8 cellular contexts compared by ENCODE assay signal in the genomic region with DNA sequence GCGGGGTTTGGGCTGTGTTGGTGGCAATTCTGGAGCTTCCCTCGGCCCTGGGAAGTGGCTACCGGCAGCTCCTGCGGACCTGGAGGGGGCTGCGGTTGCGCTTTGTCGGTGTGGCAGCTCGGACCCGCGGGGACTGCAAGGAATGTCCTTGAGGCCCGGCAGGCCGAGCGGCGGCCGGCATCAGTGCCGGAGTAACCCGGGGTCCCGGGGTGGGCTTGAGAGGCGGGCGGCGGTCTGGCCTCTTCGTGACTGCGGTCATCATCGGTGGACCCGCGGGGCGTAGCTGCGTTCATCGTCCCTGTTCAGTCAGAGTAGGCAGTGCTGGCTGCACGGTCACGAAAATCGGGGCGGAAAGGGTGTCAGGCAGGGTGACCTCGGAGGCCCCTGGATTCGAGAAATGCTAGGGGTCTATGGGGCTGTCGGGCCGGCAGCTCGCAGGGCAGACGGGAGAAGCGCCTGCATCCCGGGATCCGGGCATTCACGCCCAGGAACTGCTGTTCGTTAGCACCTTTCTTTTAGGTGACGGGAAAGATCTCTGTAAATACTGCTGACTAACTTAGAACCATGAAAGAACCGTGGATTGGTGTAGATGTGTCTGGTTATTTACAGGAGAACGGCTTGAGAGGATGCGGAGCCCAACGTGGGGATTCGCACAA. TPM values are rescaled to one million over a fixed set of nuclear protein-coding genes. Genes with fewer than 3 reads are reported as not detected.
DNase-seq lines count a peak whose midpoint lies in the region; ATAC-seq and TF ChIP-seq lines count a peak whose summit lies in the region.

No MANE protein-coding gene starts in this region.

- no peaks in the 10 kb centered on the region for H3K27me3 Mint-ChIP-seq in activated T-helper 1 cell treated with anti-CD3 and anti-CD28 coated beads, Interleukin-12 subunit alpha, Interleukin-12 subunit beta, Interleukin-2, Interleukin-4 antibody, amounts not matched to agents 30 ng/mL and 10 ng/mL and 1 ng/mL, durations not matched to agents 14 hours and 24 hours and 36 hours (ENCODE audit: insufficient read depth)
- no peaks in the 10 kb centered on the region for H3K27me3 Mint-ChIP-seq in progenitor cell of endocrine pancreas

- no peaks in the 10 kb centered on the region for H3K9me3 Mint-ChIP-seq in activated T-helper 1 cell treated with anti-CD3 and anti-CD28 coated beads, Interleukin-12 subunit alpha, Interleukin-12 subunit beta, Interleukin-2, Interleukin-4 antibody, amounts not matched to agents 30 ng/mL and 10 ng/mL and 1 ng/mL, durations not matched to agents 14 hours and 24 hours and 36 hours
- no peaks in the 10 kb centered on the region for H3K9me3 Mint-ChIP-seq in progenitor cell of endocrine pancreas (ENCODE audit: low read depth)

- H3K4me1 Mint-ChIP-seq in activated T-helper 1 cell treated with anti-CD3 and anti-CD28 coated beads, Interleukin-12 subunit alpha, Interleukin-12 subunit beta, Interleukin-2, Interleukin-4 antibody, amounts not matched to agents 30 ng/mL and 10 ng/mL and 1 ng/mL, durations not matched to agents 14 hours and 24 hours and 36 hours (ENCODE audit: low read depth), result peaks cover 47% of the 10 kb centered on the region
- H3K4me1 Mint-ChIP-seq in progenitor cell of endocrine pancreas (ENCODE audit: low read depth), result peaks cover 38% of the 10 kb centered on the region

- in situ Hi-C loops in KBM-7 (cut with MboI; ENCODE audit: low pct_unique_long_range_greater_than_20kb, low sequenced_read_pairs), result no loop called here

- TF ChIP-seq CTCF in progenitor cell of endocrine pancreas (IDR thresholded peaks at IDR 0.05; ENCODE audit: unreplicated experiment), result no peak

- H3K36me3 Mint-ChIP-seq in activated T-helper 1 cell treated with anti-CD3 and anti-CD28 coated beads, Interleukin-12 subunit alpha, Interleukin-12 subunit beta, Interleukin-2, Interleukin-4 antibody, amounts not matched to agents 30 ng/mL and 10 ng/mL and 1 ng/mL, durations not matched to agents 14 hours and 24 hours and 36 hours (ENCODE audit: low read depth), result peaks cover 12% of the 10 kb centered on the region
- no peaks in the 10 kb centered on the region for H3K36me3 Mint-ChIP-seq in progenitor cell of endocrine pancreas (ENCODE audit: insufficient read depth)

- peak; percentile 26 for ATAC-seq in Right ventricle myocardium superior (ENCODE audit: poor library complexity)
- no peak for ATAC-seq in HG03108 (IDR thresholded peaks at IDR 0.05; ENCODE audit: unreplicated experiment)

- intact Hi-C loops in activated T-helper 1 cell treated with anti-CD3 and anti-CD28 coated beads, Interleukin-12 subunit alpha, Interleukin-12 subunit beta, Interleukin-2, Interleukin-4 antibody, amounts not matched to agents 30 ng/mL and 10 ng/mL and 1 ng/mL, durations not matched to agents 14 hours and 24 hours and 36 hours (cut with micrococcal nuclease), result loop anchor here (1.0 to 10.0 kb wide), 10 partner anchors 100 to 1770 kb away; partner anchors contain the start of genes ANKRA2, GFM2, HEXB and IQGAP2
- intact Hi-C loops in Right ventricle myocardium superior (cut with DNase I), result loop anchor here (2.0 to 10.0 kb wide), 2 partner anchors 101 to 327 kb away; partner anchors contain the start of gene ANKRD31

- peak; percentile 4 for DNase-seq in activated T-helper 1 cell treated with Interleukin-2 at 50 U/mL for 16 hours (ENCODE audit: low read depth)
- DNase-seq in activated T-helper 1 cell treated with anti-CD3 and anti-CD28 coated beads, Interleukin-12 subunit alpha, Interleukin-12 subunit beta, Interleukin-2, Interleukin-4 antibody, amounts not matched to agents 30 ng/mL and 10 ng/mL and 1 ng/mL, durations not matched to agents 14 hours and 24 hours and 36 hours (ENCODE audit: low spot score), result no peak
- peak; percentile 44 for DNase-seq in KBM-7
- DNase-seq in activated gamma-delta T cell treated with anti-CD3 and anti-CD28 coated beads, Interleukin-2, amount 50 U/mL, for 16 hours (ENCODE audit: low read depth), result peak; percentile 9
- DNase-seq in Right ventricle myocardium superior, result no peak
- DNase-seq in progenitor cell of endocrine pancreas (ENCODE audit: low spot score, unreplicated experiment), result peak; percentile 27
- no peak for DNase-seq in dermis blood vessel endothelial cell

- H3K4me3 Mint-ChIP-seq in activated T-helper 1 cell treated with anti-CD3 and anti-CD28 coated beads, Interleukin-12 subunit alpha, Interleukin-12 subunit beta, Interleukin-2, Interleukin-4 antibody, amounts not matched to agents 30 ng/mL and 10 ng/mL and 1 ng/mL, durations not matched to agents 14 hours and 24 hours and 36 hours, result no peak overlapping the region
- no peak overlapping the region for H3K4me3 Mint-ChIP-seq in progenitor cell of endocrine pancreas (ENCODE audit: low read depth)

- H3K27ac Mint-ChIP-seq in activated T-helper 1 cell treated with anti-CD3 and anti-CD28 coated beads, Interleukin-12 subunit alpha, Interleukin-12 subunit beta, Interleukin-2, Interleukin-4 antibody, amounts not matched to agents 30 ng/mL and 10 ng/mL and 1 ng/mL, durations not matched to agents 14 hours and 24 hours and 36 hours, result no peak overlapping the region
- no peak overlapping the region for H3K27ac Mint-ChIP-seq in progenitor cell of endocrine pancreas

RNA-seq across cellular contexts. Expression of gene HMGCR, which starts 0.5 kb away (rescaled TPM):
- 95.7 and 113 TPM in 2 replicates for total RNA-seq in activated T-helper 1 cell treated with anti-CD3 and anti-CD28 coated beads, Interleukin-12 subunit alpha, Interleukin-12 subunit beta, Interleukin-2, Interleukin-4 antibody, amounts not matched to agents 30 ng/mL and 10 ng/mL and 1 ng/mL, durations not matched to agents 14 hours and 24 hours and 36 hours
- 7.6 TPM for total RNA-seq in Right ventricle myocardium superior
- 163 and 172 TPM in 2 replicates for total RNA-seq in progenitor cell of endocrine pancreas
- 80.8 and 126 TPM in 2 replicates for total RNA-seq in dermis blood vessel endothelial cell

Comparison
In these comparisons a context has a peak if more than half of its experiments do, and no peak if none do; other contexts are left out.
1. DNase-seq: peak in activated T-helper 1 cell treated with Interleukin-2 at 50 U/mL for 16 hours (single experiment), KBM-7 (single experiment), activated gamma-delta T cell treated with anti-CD3 and anti-CD28 coated beads, Interleukin-2, amount 50 U/mL, for 16 hours (single experiment) and progenitor cell of endocrine pancreas (single experiment); none in activated T-helper 1 cell treated with anti-CD3 and anti-CD28 coated beads, Interleukin-12 subunit alpha, Interleukin-12 subunit beta, Interleukin-2, Interleukin-4 antibody, amounts not matched to agents 30 ng/mL and 10 ng/mL and 1 ng/mL, durations not matched to agents 14 hours and 24 hours and 36 hours (single experiment), Right ventricle myocardium superior (single experiment) and dermis blood vessel endothelial cell (single experiment).